ENCODE assay signal across 15 cellular contexts in genomic region chr6:163983601-163984445, GRCh38.
DNase-seq lines count a peak whose midpoint lies in the region; ATAC-seq, FAIRE-seq and TF ChIP-seq lines count a peak whose summit lies in the region.
"Had no signal": no experiment of that assay in that cellular context is flagged by ENCODE, and none has a peak within 500 bp of the region (broad histone marks: within the 10 kb centered on the region; RNA-seq: fewer than 3 reads in every experiment).

No MANE protein-coding gene starts in this region.

- in situ Hi-C loops in GM12878 (cut with MboI): no loop called here

- H3K79me2 ChIP-seq in GM12878 (ENCODE audit: control insufficient read depth, insufficient read depth, low read length): no peaks in the 10 kb centered on the region

- no peak overlapping the region for H3K27ac ChIP-seq in GM12878 (ENCODE audit: control insufficient read depth, insufficient read depth)
- H3K27ac ChIP-seq: cardiac muscle cell had no signal

- no peak for TF ChIP-seq EP300 in GM12878 (IDR thresholded peaks at IDR 0.05; ENCODE audit: borderline replicate concordance in 1 of 2, control insufficient read depth in 1 of 2, low read depth in 2 of 2, low read length in 2 of 2)

- peaks cover 9 to 17% (median 11%) of the 10 kb centered on the region in 3 donors for H3K27me3 Mint-ChIP-seq in naive B cell

- no peaks in the 10 kb centered on the region for H3K9me3 ChIP-seq in GM12878 (replicated peaks; ENCODE audit: control insufficient read depth, insufficient read depth, low read length)
- H3K9me3 ChIP-seq: BE2C had no signal

- peaks cover 3% of the 10 kb centered on the region; the same call in 1 of the 2 replicates for H3K4me1 ChIP-seq in GM12878 (ENCODE audit: control insufficient read depth, insufficient read depth, low read length)

- peak; percentile 37 for ATAC-seq in HG02642 (IDR thresholded peaks at IDR 0.05; ENCODE audit: poor library complexity, unreplicated experiment)
- ATAC-seq in GM12878: peak; percentile 32; the same call in 1 of the 3 replicates
- ATAC-seq in naive B cell (ENCODE audit: low read depth in 2 of 2): peak in 1 of 2 donors; percentile 24

- peak overlapping the region in 2 of 6 donors; percentile 3 to 92 for H3K27ac Mint-ChIP-seq in naive B cell

- no peak overlapping the region; the same call in 1 of the 2 replicates for H2AFZ ChIP-seq in GM12878 (ENCODE audit: control insufficient read depth, low read depth, low read length)

- H3K9ac ChIP-seq in GM12878 (ENCODE audit: control insufficient read depth, insufficient read depth, low read length): no peak overlapping the region

- peaks cover 10 to 22% (median 13%) of the 10 kb centered on the region in 3 donors for H3K4me1 Mint-ChIP-seq in naive B cell

- POLR2A ChIA-PET in GM12878 (lab: Charles Lee): no interaction called here

- H3K4me3 Mint-ChIP-seq in naive B cell: peak overlapping the region in 5 of 8 donors; percentile 2 to 76 (median 49)

- no peaks in the 10 kb centered on the region for H3K36me3 ChIP-seq in GM12878 (ENCODE audit: control insufficient read depth in 2 of 2, insufficient read depth in 2 of 2, low read length in 1 of 2)
- H3K36me3 ChIP-seq: BE2C, cardiac muscle cell had no signal

- 56% methylated on average over 16 of the region's 16 CpGs for WGBS in GM12878 (ENCODE audit: insufficient coverage, insufficient replicate concordance, low lambda C conversion rate, missing lambda C conversion rate)

- no peak overlapping the region for H3K4me2 ChIP-seq in GM12878 (ENCODE audit: control insufficient read depth, insufficient read depth)

- intact Hi-C loops in GM12878 (cut with micrococcal nuclease; ENCODE audit: unreplicated experiment): no loop called here

- no peaks in the 10 kb centered on the region for H3K36me3 Mint-ChIP-seq in naive B cell

- H4K20me1 ChIP-seq in GM12878 (ENCODE audit: control insufficient read depth, insufficient read depth): no peaks in the 10 kb centered on the region

- no peak for TF ChIP-seq POLR2A in GM12878 (IDR thresholded peaks at IDR 0.05; ENCODE audit: low read depth, low read length)

- SMC1A ChIA-PET in GM12878 (lab: Charles Lee; ENCODE audit: uncharacterized antibody, unreplicated experiment): no interaction called here

- no peak for TF ChIP-seq RAD21 in GM12878 (IDR thresholded peaks at IDR 0.05; ENCODE audit: insufficient read depth, low read depth, low read length)

- FAIRE-seq in GM18507 (lab: Jason Lieb, UNC) (peak; percentile 36), GM12878 (lab: Jason Lieb, UNC) (no peak)
- FAIRE-seq: keratinocyte, TTC549 had no signal

- peaks cover 0 to 6% (median 1%) of the 10 kb centered on the region in 7 donors for H3K9me3 Mint-ChIP-seq in naive B cell

- no peaks in the 10 kb centered on the region for H3K27me3 ChIP-seq in GM12878 (replicated peaks in 1 of 2; ENCODE audit: control insufficient read depth in 2 of 2, insufficient read depth in 2 of 2, low read length in 1 of 2)
- H3K27me3 ChIP-seq: BE2C, cardiac muscle cell had no signal

- BruUV-seq in GM12878 (replicated peaks; lab: Mats Ljungman, UMichigan): no TSS peak

- DNase-seq in GM18507 (ENCODE audit: extremely low spot score, insufficient read length, low read depth) (no peak), GM12878 (ENCODE audit: low read depth, low spot score) (peak; percentile 5), naive B cell (no peak), NCI-H2029 treated with DMSO at 0.1 percent for 48 hours (lab: John Stamatoyannopoulos, UW) (no peak), epidermal melanocyte (ENCODE audit: insufficient read length, low spot score) (no peak)
- no peak for DNase-seq in activated naive CD4-positive, alpha-beta T cell treated with anti-CD3 and anti-CD28 coated beads, Interleukin-2, amount 50 U/mL, for 16 hours
- DNase-seq in activated naive CD4-positive, alpha-beta T cell (lab: John Stamatoyannopoulos, UW): no peak
- DNase-seq: BE2C; IMR-90; NCI-H187 treated with DMSO at 0.1 percent for 48 hours; stimulated activated CD4-positive, alpha-beta T cell treated with anti-CD3 and anti-CD28 coated beads, Interleukin-4, amount 100 ng/mL, for 24 hours had no signal

- no peak for TF ChIP-seq CTCF in GM12878 (IDR thresholded peaks at IDR 0.05 in 2 of 3, conservative IDR thresholded peaks at IDR 0.05 in 1 of 3; ENCODE audit: control insufficient read depth in 2 of 3, extremely low read depth in 1 of 3, insufficient read depth in 1 of 3, low read depth in 3 of 3, low read length in 3 of 3)

- no peak overlapping the region for H3K4me3 ChIP-seq in GM12878
- H3K4me3 ChIP-seq: cardiac muscle cell had no signal

- CTCF ChIA-PET in GM12878 (lab: Yijun Ruan, JAX): no interaction called here

- RAD21 ChIA-PET in GM12878 (lab: Charles Lee; ENCODE audit: unreplicated experiment): no interaction called here

TF ChIP-seq in GM12878, 131 proteins besides CTCF, POLR2A, EP300 and RAD21 (continues in another document):
- TF ChIP-seq KLF5 (IDR thresholded peaks at IDR 0.05; ENCODE audit: partially characterized antibody) (no peak), DPF2 (IDR thresholded peaks at IDR 0.05) (no peak), HSF1 (IDR thresholded peaks at IDR 0.05; ENCODE audit: low read depth, low read length) (no peak), RUNX3 (IDR thresholded peaks at IDR 0.05; ENCODE audit: low read length) (no peak), POU2F2 (IDR thresholded peaks at IDR 0.05; ENCODE audit: borderline replicate concordance, low read depth, low read length) (no peak), SMC3 (IDR thresholded peaks at IDR 0.05; ENCODE audit: borderline replicate concordance, low read length) (no peak), RELA (IDR thresholded peaks at IDR 0.05; ENCODE audit: borderline replicate concordance, partially characterized antibody) (no peak), ZBTB11 (CRISPR knock-in tag; IDR thresholded peaks at IDR 0.05) (no peak), NFIC (IDR thresholded peaks at IDR 0.05; ENCODE audit: low read depth, low read length) (no peak), CHD2 (IDR thresholded peaks at IDR 0.05; ENCODE audit: borderline replicate concordance, low read depth, low read length) (no peak)
- TF ChIP-seq, protein P1, sequence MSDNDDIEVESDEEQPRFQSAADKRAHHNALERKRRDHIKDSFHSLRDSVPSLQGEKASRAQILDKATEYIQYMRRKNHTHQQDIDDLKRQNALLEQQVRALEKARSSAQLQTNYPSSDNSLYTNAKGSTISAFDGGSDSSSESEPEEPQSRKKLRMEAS (IDR thresholded peaks at IDR 0.05; ENCODE audit: low read depth, low read length): no peak
